Comparison of ENCODE assay signal across 17 cellular contexts in the genomic region with DNA sequence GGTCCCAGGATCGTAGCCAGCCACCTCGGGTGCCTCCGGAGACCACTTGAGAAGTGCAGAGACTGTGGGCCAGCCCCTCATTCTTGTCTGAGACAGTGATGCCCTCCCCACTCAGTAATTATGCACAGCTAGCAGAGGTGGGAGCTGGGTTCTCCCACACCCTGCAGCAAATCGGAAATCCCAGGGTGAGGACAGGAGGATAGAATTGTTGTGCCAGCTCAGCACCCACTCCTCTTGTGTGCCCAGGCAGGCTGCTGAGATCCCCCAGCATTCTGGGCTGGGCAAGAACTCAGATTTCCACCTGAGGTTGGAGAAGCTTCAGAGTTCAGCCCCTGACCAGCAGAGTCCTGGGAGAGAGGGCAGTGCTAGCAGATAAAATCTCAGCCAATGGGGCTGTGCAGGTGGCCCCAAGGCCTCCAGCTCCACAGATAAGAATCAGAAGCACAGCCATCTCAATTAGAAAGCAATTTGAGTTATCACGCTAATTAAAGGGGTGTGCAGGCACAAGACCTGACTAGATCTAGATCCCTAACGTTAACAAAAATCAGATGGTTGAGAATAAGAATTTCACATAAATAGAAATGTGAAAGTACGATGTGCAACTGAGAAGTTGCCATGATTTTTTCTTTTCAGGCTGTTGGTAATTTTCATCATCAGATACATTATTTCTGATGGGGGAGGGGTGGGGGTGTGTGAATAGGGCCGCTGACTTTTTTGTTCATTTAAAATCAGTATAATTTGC. TPM values are rescaled to one million over a fixed set of nuclear protein-coding genes. Genes with fewer than 3 reads are reported as not detected.
DNase-seq lines count a peak whose midpoint lies in the region; ATAC-seq and TF ChIP-seq lines count a peak whose summit lies in the region.
"Had no signal": no experiment of that assay in that cellular context is flagged by ENCODE, and none has a peak within 500 bp of the region (broad histone marks: within the 10 kb centered on the region; RNA-seq: fewer than 3 reads in every experiment).

No MANE protein-coding gene starts in this region.

- CTCF ChIA-PET in HEK293 (lab: Yijun Ruan, JAX): interaction anchor here (0.7 kb wide), 2 partner anchors 13 to 44 kb away, joined by 3 to 6 read pairs; no protein-coding TSS in a partner anchor
- CTCF ChIA-PET in Panc1 (lab: Charles Lee): no interaction called here

- no peaks in the 10 kb centered on the region for H3K27me3 Mint-ChIP-seq in dendritic cell treated with granulocyte-macrophage colony-stimulating factor and Interleukin-4, amounts not matched to agents 40 ng/mL and 50 ng/mL, for 4 days

- peak overlapping the region; percentile 46 for H3K4me2 ChIP-seq in parathyroid adenoma (ENCODE audit: low read length)

- POLR2A ChIA-PET in HEK293 (lab: Yijun Ruan, JAX) (no interaction called here), Panc1 (lab: Charles Lee) (interaction anchor here (0.6 kb wide), 1 partner anchor 1085 kb away, joined by 3 read pairs; no protein-coding TSS in a partner anchor)

- TF ChIP-seq CTCF in HEK293 (tag by site-specific recombination; IDR thresholded peaks at IDR 0.05) (no peak), Panc1 (IDR thresholded peaks at IDR 0.05) (no peak), parathyroid adenoma (IDR thresholded peaks at IDR 0.05) (no peak), prostate gland (IDR thresholded peaks at IDR 0.05) (no peak)

- no peak for DNase-seq in Panc1 (ENCODE audit: low read depth, low spot score)
- no peak for DNase-seq in prostate gland (ENCODE audit: low spot score)
- no peak for DNase-seq in effector CD8-positive, alpha-beta T cell (lab: John Stamatoyannopoulos, UW)
- DNase-seq in cerebellum (ENCODE audit: low spot score): no peak
- DNase-seq: activated CD4-positive, alpha-beta T cell treated with anti-CD3 and anti-CD28 coated beads for 4 hours; activated effector memory CD4-positive, alpha-beta T cell treated with Interleukin-2 at 50 U/mL for 16 hours; AML-193; dorsolateral prefrontal cortex; GDM1; NCI-H2171 treated with DMSO at 0.1 percent for 48 hours; NCI-H774; sigmoid colon; stimulated activated CD4-positive, alpha-beta T cell treated with anti-CD3 and anti-CD28 coated beads, Interleukin-1b, Interleukin-23, amount 100 ng/mL, for 48 hours had no signal

- H2AFZ ChIP-seq in parathyroid adenoma: peak overlapping the region; percentile 46

- intact Hi-C loops in Panc1 (cut with micrococcal nuclease; ENCODE audit: unreplicated experiment) (no loop called here), prostate gland (cut with DNase I) (no loop called here)
- intact Hi-C loops in dendritic cell treated with granulocyte-macrophage colony-stimulating factor and Interleukin-4, amounts not matched to agents 40 ng/mL and 50 ng/mL, for 4 days (cut with micrococcal nuclease): loop anchor here (2.0 to 5.0 kb wide), 3 partner anchors 35 to 67 kb away; no protein-coding TSS in a partner anchor

- peak overlapping the region; percentile 91 for H3K27ac Mint-ChIP-seq in dendritic cell treated with granulocyte-macrophage colony-stimulating factor and Interleukin-4, amounts not matched to agents 40 ng/mL and 50 ng/mL, for 4 days

- no peak overlapping the region for H3K4me3 Mint-ChIP-seq in dendritic cell treated with granulocyte-macrophage colony-stimulating factor and Interleukin-4, amounts not matched to agents 40 ng/mL and 50 ng/mL, for 4 days

- ATAC-seq in Panc1: 0 out of 2 replicates have a peak, but pooled peaks have one; percentile 17
- ATAC-seq: esophagus mucosa had no signal

- H3K79me2 ChIP-seq in parathyroid adenoma: no peaks in the 10 kb centered on the region

- H3K9me3 Mint-ChIP-seq in dendritic cell treated with granulocyte-macrophage colony-stimulating factor and Interleukin-4, amounts not matched to agents 40 ng/mL and 50 ng/mL, for 4 days: no peaks in the 10 kb centered on the region

- TF ChIP-seq POLR2A in prostate gland (IDR thresholded peaks at IDR 0.05): no peak

- H3K4me3 ChIP-seq in HEK293 (ENCODE audit: low read depth, low read length): no peak overlapping the region
- peak overlapping the region in 1 of 2 experiments; percentile 19; a peak in 1 of 4 replicates for H3K4me3 ChIP-seq in Panc1 (ENCODE audit: low read depth in 2 of 2, low read length in 2 of 2)
- no peak overlapping the region for H3K4me3 ChIP-seq in parathyroid adenoma (ENCODE audit: low read depth, low read length)
- no peak overlapping the region for H3K4me3 ChIP-seq in prostate gland
- H3K4me3 ChIP-seq: dorsolateral prefrontal cortex, sigmoid colon had no signal

- no peaks in the 10 kb centered on the region for H3K9me3 ChIP-seq in HEK293 (ENCODE audit: control insufficient read depth, insufficient read depth, low read depth, low read length)
- peaks cover 17% of the 10 kb centered on the region; the same call in 1 of the 2 replicates for H3K9me3 ChIP-seq in Panc1 (ENCODE audit: control insufficient read depth, insufficient read depth, low read depth, low read length)
- H3K9me3 ChIP-seq in parathyroid adenoma (ENCODE audit: control insufficient read depth, low read length): no peaks in the 10 kb centered on the region
- H3K9me3 ChIP-seq in prostate gland: no peaks in the 10 kb centered on the region
- H3K9me3 ChIP-seq: sigmoid colon had no signal

- peaks cover 47% of the 10 kb centered on the region for H3K4me1 Mint-ChIP-seq in dendritic cell treated with granulocyte-macrophage colony-stimulating factor and Interleukin-4, amounts not matched to agents 40 ng/mL and 50 ng/mL, for 4 days (ENCODE audit: low read depth)

- in situ Hi-C loops in Panc1 (cut with HindIII; ENCODE audit: low pct_unique_long_range_greater_than_20kb, low sequenced_read_pairs): no loop called here

- H3K36me3 ChIP-seq in HEK293 (ENCODE audit: control insufficient read depth in 2 of 2, insufficient read depth in 1 of 2, low read length in 2 of 2): no peaks in the 10 kb centered on the region
- no peaks in the 10 kb centered on the region for H3K36me3 ChIP-seq in Panc1 (ENCODE audit: control insufficient read depth, insufficient read depth, low read length)
- H3K36me3 ChIP-seq in parathyroid adenoma (ENCODE audit: control insufficient read depth, insufficient read depth, low read length): no peaks in the 10 kb centered on the region
- no peaks in the 10 kb centered on the region for H3K36me3 ChIP-seq in prostate gland
- H3K36me3 ChIP-seq: sigmoid colon had no signal

- no TSS peak for BruUV-seq in Panc1 (replicated peaks; lab: Mats Ljungman, UMichigan)

- WGBS in prostate gland: 66% methylated on average over 8 of the region's 8 CpGs

- H3K27ac ChIP-seq in HEK293 (ENCODE audit: extremely low read depth, low read depth, low read length): no peak overlapping the region
- H3K27ac ChIP-seq in Panc1 (ENCODE audit: low read length): peak overlapping the region; percentile 98
- no peak overlapping the region for H3K27ac ChIP-seq in parathyroid adenoma
- H3K27ac ChIP-seq in prostate gland: peak overlapping the region in 1 of 2 donors; percentile 36
- H3K27ac ChIP-seq: dorsolateral prefrontal cortex, sigmoid colon had no signal

- H3K4me1 ChIP-seq in HEK293 (ENCODE audit: control insufficient read depth, insufficient read depth, low read length) (no peaks in the 10 kb centered on the region), Panc1 (ENCODE audit: control insufficient read depth, insufficient read depth, low read length) (peaks cover 51% of the 10 kb centered on the region), parathyroid adenoma (peaks cover 3% of the 10 kb centered on the region), prostate gland (replicated peaks) (no peaks in the 10 kb centered on the region)

- H3K36me3 Mint-ChIP-seq in dendritic cell treated with granulocyte-macrophage colony-stimulating factor and Interleukin-4, amounts not matched to agents 40 ng/mL and 50 ng/mL, for 4 days (ENCODE audit: low read depth): no peaks in the 10 kb centered on the region

- H3K9ac ChIP-seq in parathyroid adenoma: no peak overlapping the region

- H3K27me3 ChIP-seq in Panc1 (ENCODE audit: control insufficient read depth, insufficient read depth, low read length) (no peaks in the 10 kb centered on the region), parathyroid adenoma (ENCODE audit: control insufficient read depth, insufficient read depth, low read length) (no peaks in the 10 kb centered on the region), prostate gland (replicated peaks; ENCODE audit: insufficient read depth) (no peaks in the 10 kb centered on the region)
- H3K27me3 ChIP-seq: dorsolateral prefrontal cortex, sigmoid colon had no signal

TF ChIP-seq in HEK293, 187 proteins besides CTCF, POLR2A, EP300 and RAD21 (continues in another document):
- TF ChIP-seq ZNF416 (tag by site-specific recombination; IDR thresholded peaks at IDR 0.05) (no peak), EGR2 (tag by site-specific recombination; IDR thresholded peaks at IDR 0.05; ENCODE audit: low read depth) (peak; percentile 73), ZFHX2 (tag by site-specific recombination; conservative IDR thresholded peaks at IDR 0.05) (peak; percentile 60)

RNA-seq across cellular contexts. Expression of gene IRF2BP2, which starts 45.5 kb away (rescaled TPM):
- total RNA-seq in Panc1 (2021; ENCODE audit: unreplicated experiment) (187 TPM), prostate gland (100 to 1,000 TPM; 111 to 124 TPM), cerebellum (96.2 TPM)
- polyA plus RNA-seq in Panc1 (2012; ENCODE audit: insufficient read length): 155 TPM
